Comparison of ENCODE assay signal across 8 cellular contexts in genomic region chr1:228393268-228393699, GRCh38. TPM values are rescaled to one million over a fixed set of nuclear protein-coding genes. Genes with fewer than 3 reads are reported as not detected.
DNase-seq lines count a peak whose midpoint lies in the region; ATAC-seq, FAIRE-seq and TF ChIP-seq lines count a peak whose summit lies in the region.

No MANE protein-coding gene starts in this region.

- H3K4me3 Mint-ChIP-seq in natural killer cell, result no peak overlapping the region
- no peak overlapping the region for H3K4me3 Mint-ChIP-seq in natural killer cell treated with Interleukin-12 subunit alpha and Interleukin-12 subunit beta and Interleukin-15 and Interleukin-18, amount 100 ng/mL, for 72 hours
- no peak overlapping the region for H3K4me3 Mint-ChIP-seq in activated T-helper 17 cell treated with anti-CD3 and anti-CD28 coated beads, Interleukin-2, amount 50 U/mL, for 72 hours

- no peaks in the 10 kb centered on the region for H3K27me3 Mint-ChIP-seq in natural killer cell (ENCODE audit: low read depth in 2 of 2)
- H3K27me3 Mint-ChIP-seq in natural killer cell treated with Interleukin-12 subunit alpha and Interleukin-12 subunit beta and Interleukin-15 and Interleukin-18, amount 100 ng/mL, for 72 hours, result no peaks in the 10 kb centered on the region
- no peaks in the 10 kb centered on the region for H3K27me3 Mint-ChIP-seq in activated T-helper 17 cell treated with anti-CD3 and anti-CD28 coated beads, Interleukin-2, amount 50 U/mL, for 72 hours

- FAIRE-seq in GM19239 (lab: Jason Lieb, UNC), result no peak

- H3K4me1 Mint-ChIP-seq in natural killer cell, result peaks cover 8 to 13% of the 10 kb centered on the region in 2 donors
- H3K4me1 Mint-ChIP-seq in natural killer cell treated with Interleukin-12 subunit alpha and Interleukin-12 subunit beta and Interleukin-15 and Interleukin-18, amount 100 ng/mL, for 72 hours (ENCODE audit: low read depth in 2 of 2), result peaks cover 11 to 12% of the 10 kb centered on the region in 2 donors
- no peaks in the 10 kb centered on the region for H3K4me1 Mint-ChIP-seq in activated T-helper 17 cell treated with anti-CD3 and anti-CD28 coated beads, Interleukin-2, amount 50 U/mL, for 72 hours

- H3K36me3 Mint-ChIP-seq in natural killer cell, result no peaks in the 10 kb centered on the region
- H3K36me3 Mint-ChIP-seq in natural killer cell treated with Interleukin-12 subunit alpha and Interleukin-12 subunit beta and Interleukin-15 and Interleukin-18, amount 100 ng/mL, for 72 hours, result no peaks in the 10 kb centered on the region
- peaks cover 52% of the 10 kb centered on the region for H3K36me3 Mint-ChIP-seq in activated T-helper 17 cell treated with anti-CD3 and anti-CD28 coated beads, Interleukin-2, amount 50 U/mL, for 72 hours (ENCODE audit: low read depth)

- ATAC-seq in natural killer cell, result peak in 1 of 3 donors; percentile 34
- no peak for ATAC-seq in natural killer cell treated with Interleukin-12 subunit alpha and Interleukin-12 subunit beta and Interleukin-15 and Interleukin-18, amount 100 ng/mL, for 72 hours
- peak; percentile 39 for ATAC-seq in activated T-helper 17 cell treated with anti-CD3 and anti-CD28 coated beads, Interleukin-2, amount 50 U/mL, for 72 hours (replicated peaks)
- ATAC-seq in GM21737 (IDR thresholded peaks at IDR 0.05; ENCODE audit: unreplicated experiment), result no peak

- peak overlapping the region; percentile 33 to 56 for H3K27ac Mint-ChIP-seq in natural killer cell
- no peak overlapping the region for H3K27ac Mint-ChIP-seq in natural killer cell treated with Interleukin-12 subunit alpha and Interleukin-12 subunit beta and Interleukin-15 and Interleukin-18, amount 100 ng/mL, for 72 hours
- H3K27ac Mint-ChIP-seq in activated T-helper 17 cell treated with anti-CD3 and anti-CD28 coated beads, Interleukin-2, amount 50 U/mL, for 72 hours, result no peak overlapping the region

- TF ChIP-seq CTCF in natural killer cell (IDR thresholded peaks at IDR 0.05), result no peak

- intact Hi-C loops in natural killer cell (cut with micrococcal nuclease), result no loop called here

- H3K9me3 Mint-ChIP-seq in natural killer cell, result no peaks in the 10 kb centered on the region
- no peaks in the 10 kb centered on the region for H3K9me3 Mint-ChIP-seq in natural killer cell treated with Interleukin-12 subunit alpha and Interleukin-12 subunit beta and Interleukin-15 and Interleukin-18, amount 100 ng/mL, for 72 hours
- H3K9me3 Mint-ChIP-seq in activated T-helper 17 cell treated with anti-CD3 and anti-CD28 coated beads, Interleukin-2, amount 50 U/mL, for 72 hours, result no peaks in the 10 kb centered on the region

- DNase-seq in natural killer cell (no peak), iPS-NIHi11 (ENCODE audit: low spot score) (peak; percentile 54), GM19239 (ENCODE audit: insufficient read length, low spot score) (no peak), HK-2 (ENCODE audit: unreplicated experiment) (no peak)
- DNase-seq in natural killer cell treated with Interleukin-12 subunit alpha and Interleukin-12 subunit beta and Interleukin-15 and Interleukin-18, amount 100 ng/mL, for 72 hours (ENCODE audit: low spot score), result no peak
- no peak for DNase-seq in activated CD4-positive, alpha-beta T cell treated with anti-CD3 and anti-CD28 coated beads for 1 hour

RNA-seq across cellular contexts. Expression of gene TRIM11, which starts 13.4 kb away (rescaled TPM):
- 10 to 100 TPM; 65.1 to 91.4 (median 83.2) TPM for total RNA-seq in natural killer cell
- total RNA-seq in natural killer cell treated with Interleukin-12 subunit alpha and Interleukin-12 subunit beta and Interleukin-15 and Interleukin-18, amount 100 ng/mL, for 72 hours, result 10 to 100 TPM; 69.2 to 84.7 TPM
- total RNA-seq in activated T-helper 17 cell treated with anti-CD3 and anti-CD28 coated beads, Interleukin-2, amount 50 U/mL, for 72 hours, result 10 to 100 TPM; 41.7 to 48.6 TPM

RNA-seq across cellular contexts. Expression of gene TRIM17, which starts 23.4 kb away (rescaled TPM):
- total RNA-seq in natural killer cell, result 10 to 100 TPM in 1 of 3 donors, 1 to 10 TPM in 2; 8.0 to 13.4 (median 8.4) TPM
- total RNA-seq in natural killer cell treated with Interleukin-12 subunit alpha and Interleukin-12 subunit beta and Interleukin-15 and Interleukin-18, amount 100 ng/mL, for 72 hours, result 1 to 10 TPM; 2.0 to 2.2 TPM
- total RNA-seq in activated T-helper 17 cell treated with anti-CD3 and anti-CD28 coated beads, Interleukin-2, amount 50 U/mL, for 72 hours, result 1 to 10 TPM; 1.7 to 1.9 TPM

Comparison
In these comparisons a context has a peak if more than half of its experiments do, and no peak if none do; other contexts are left out.
1. H3K27ac Mint-ChIP-seq: peak in natural killer cell (2 of 2); none in natural killer cell treated with Interleukin-12 subunit alpha and Interleukin-12 subunit beta and Interleukin-15 and Interleukin-18, amount 100 ng/mL, for 72 hours (0 of 2) and activated T-helper 17 cell treated with anti-CD3 and anti-CD28 coated beads, Interleukin-2, amount 50 U/mL, for 72 hours (single experiment).